17 cellular contexts compared by ENCODE assay signal in the genomic region with DNA sequence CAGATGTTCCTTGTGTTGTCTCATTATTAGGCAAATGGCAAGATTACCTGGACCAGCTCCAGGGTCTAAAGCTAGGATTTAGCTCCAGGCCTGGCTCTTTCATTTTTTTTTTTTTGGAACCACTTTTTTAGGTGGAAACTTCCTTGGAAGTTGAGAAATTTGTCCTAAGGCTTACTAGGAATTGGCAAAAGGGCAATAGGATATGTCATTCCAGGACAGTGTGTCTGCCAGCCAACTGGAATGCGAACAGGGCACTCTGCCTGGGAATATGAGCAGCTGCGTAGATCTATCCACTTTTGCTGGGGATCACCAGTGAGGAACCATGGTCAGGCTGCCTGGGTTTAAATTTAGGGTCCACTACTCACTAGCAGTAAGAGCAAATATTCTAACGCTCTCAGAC.
A peak's percentile ranks its signal among the peaks of the same experiment; 100 is the strongest.
DNase-seq lines count a peak whose midpoint lies in the region; ATAC-seq and TF ChIP-seq lines count a peak whose summit lies in the region.
"Had no signal": no experiment of that assay in that cellular context is flagged by ENCODE, and none has a peak within 500 bp of the region (broad histone marks: within the 10 kb centered on the region; RNA-seq: fewer than 3 reads in every experiment).

No MANE protein-coding gene starts in this region.

- no peaks in the 10 kb centered on the region for H3K4me1 Mint-ChIP-seq in MCF 10A (ENCODE audit: insufficient read depth, unreplicated experiment)

- H4K20me1 ChIP-seq in mammary epithelial cell (ENCODE audit: insufficient read depth, low read length) (no peaks in the 10 kb centered on the region), PC-3 (ENCODE audit: low read length) (no peaks in the 10 kb centered on the region)

- H3K9me3 ChIP-seq in mammary epithelial cell (replicated peaks; ENCODE audit: insufficient read depth, low read length) (no peaks in the 10 kb centered on the region), body of pancreas (no peaks in the 10 kb centered on the region), right cardiac atrium (ENCODE audit: control insufficient read depth, low read length) (no peaks in the 10 kb centered on the region), gastrocnemius medialis (no peaks in the 10 kb centered on the region), PC-3 (ENCODE audit: low read length) (no peaks in the 10 kb centered on the region)

- H3K9ac ChIP-seq in mammary epithelial cell (ENCODE audit: insufficient read depth, low read length) (no peak overlapping the region), PC-3 (ENCODE audit: low read length) (no peak overlapping the region)

- H2AFZ ChIP-seq in mammary epithelial cell (ENCODE audit: low read depth, low read length) = no peak overlapping the region
- no peak overlapping the region for H2AFZ ChIP-seq in PC-3 (ENCODE audit: low read length)

- H3K27me3 ChIP-seq in mammary epithelial cell (ENCODE audit: insufficient read depth, low read length) (no peaks in the 10 kb centered on the region), body of pancreas (no peaks in the 10 kb centered on the region), right cardiac atrium (ENCODE audit: control insufficient read depth, insufficient read depth) (no peaks in the 10 kb centered on the region), gastrocnemius medialis (no peaks in the 10 kb centered on the region), PC-3 (ENCODE audit: low read length) (peaks cover 55% of the 10 kb centered on the region)

- 63% methylated on average over 3 of the region's 3 CpGs for WGBS in mammary epithelial cell (ENCODE audit: low coverage, missing lambda C conversion rate)
- 38 to 62% methylated on average over 3 of the region's 3 CpGs for WGBS in body of pancreas, 2 donors
- WGBS in right cardiac atrium = 61% methylated on average over 3 of the region's 3 CpGs

- dilution Hi-C loops in mammary epithelial cell (cut with HindIII; ENCODE audit: low sequenced_read_pairs) = no loop called here

- in situ Hi-C loops in mammary epithelial cell (cut with MboI; ENCODE audit: low sequenced_read_pairs in 2 of 2) = no loop called here
- in situ Hi-C loops in gastrocnemius medialis (cut with MboI; ENCODE audit: low sequenced_read_pairs in 4 of 4) = no loop called here

- no peaks in the 10 kb centered on the region for H3K27me3 Mint-ChIP-seq in MCF 10A (ENCODE audit: insufficient read depth, unreplicated experiment)
- H3K27me3 Mint-ChIP-seq: CD4-positive, alpha-beta T cell had no signal

- H3K4me3 Mint-ChIP-seq in MCF 10A (ENCODE audit: unreplicated experiment) = no peak overlapping the region
- H3K4me3 Mint-ChIP-seq: CD4-positive, alpha-beta T cell had no signal

- H3K27ac Mint-ChIP-seq in MCF 10A (ENCODE audit: low read depth, unreplicated experiment) = no peak overlapping the region
- H3K27ac Mint-ChIP-seq: CD4-positive, alpha-beta T cell had no signal

- intact Hi-C loops in MCF 10A (cut with micrococcal nuclease) = no loop called here
- intact Hi-C loops in mammary epithelial cell (cut with micrococcal nuclease) = no loop called here
- intact Hi-C loops in body of pancreas (cut with DNase I) = no loop called here
- intact Hi-C loops in right cardiac atrium (cut with DNase I) = no loop called here
- intact Hi-C loops in gastrocnemius medialis (cut with DNase I; ENCODE audit: low total_unique reads) = no loop called here
- intact Hi-C loops in PC-3 (cut with micrococcal nuclease) = no loop called here

- no peaks in the 10 kb centered on the region for H3K9me3 Mint-ChIP-seq in MCF 10A (ENCODE audit: unreplicated experiment)
- H3K9me3 Mint-ChIP-seq: CD4-positive, alpha-beta T cell had no signal

- no peaks in the 10 kb centered on the region for H3K36me3 Mint-ChIP-seq in MCF 10A (ENCODE audit: insufficient read depth, unreplicated experiment)

- POLR2A ChIA-PET in MCF 10A (lab: Yijun Ruan, JAX) (no interaction called here), PC-3 (lab: Charles Lee; ENCODE audit: unreplicated experiment) (no interaction called here)

- H3K4me2 ChIP-seq in mammary epithelial cell (ENCODE audit: insufficient read depth, low read depth, low read length) (no peak overlapping the region), PC-3 (ENCODE audit: low read length) (no peak overlapping the region)

- H3F3A ChIP-seq in PC-3 (ENCODE audit: low read length, unreplicated experiment) = no peaks in the 10 kb centered on the region

- H3K4me3 ChIP-seq in mammary epithelial cell (replicated peaks in 1 of 3; ENCODE audit: insufficient read depth in 1 of 3, low read depth in 2 of 3, low read length in 3 of 3) (no peak overlapping the region), body of pancreas (no peak overlapping the region), right cardiac atrium (ENCODE audit: low read length) (no peak overlapping the region), gastrocnemius medialis (no peak overlapping the region), PC-3 (ENCODE audit: low read length) (no peak overlapping the region)
- H3K4me3 ChIP-seq: K562 had no signal

- H3K36me3 ChIP-seq in mammary epithelial cell (ENCODE audit: insufficient read depth, low read length) (no peaks in the 10 kb centered on the region), body of pancreas (replicated peaks in 1 of 2; ENCODE audit: insufficient read depth in 1 of 2, low read depth in 2 of 2) (no peaks in the 10 kb centered on the region), gastrocnemius medialis (no peaks in the 10 kb centered on the region), PC-3 (ENCODE audit: low read depth, low read length) (no peaks in the 10 kb centered on the region)

- H3K4me1 ChIP-seq in mammary epithelial cell (ENCODE audit: insufficient read depth, low read length) = no peaks in the 10 kb centered on the region
- peaks cover 13% of the 10 kb centered on the region for H3K4me1 ChIP-seq in body of pancreas
- H3K4me1 ChIP-seq in right cardiac atrium (ENCODE audit: control insufficient read depth, insufficient read depth, low read length) = no peaks in the 10 kb centered on the region
- H3K4me1 ChIP-seq in gastrocnemius medialis = no peaks in the 10 kb centered on the region
- H3K4me1 ChIP-seq in PC-3 (ENCODE audit: insufficient read depth, low read length) = no peaks in the 10 kb centered on the region

- CTCF ChIA-PET in MCF 10A (lab: Yijun Ruan, JAX) = interaction anchor here (0.6 kb wide), 1 partner anchor 21 kb away, joined by 3 read pairs; no protein-coding TSS in a partner anchor
- CTCF ChIA-PET in mammary epithelial cell (lab: Charles Lee; ENCODE audit: low non-redundant PET) = no interaction called here
- CTCF ChIA-PET in PC-3 (lab: Charles Lee) = no interaction called here

- BruUV-seq in MCF 10A (replicated peaks; lab: Mats Ljungman, UMichigan) (no TSS peak), mammary epithelial cell (replicated peaks; lab: Mats Ljungman, UMichigan) (no TSS peak), PC-3 (replicated peaks; lab: Mats Ljungman, UMichigan) (no TSS peak)

- H3K9me2 ChIP-seq in PC-3 (replicated peaks; ENCODE audit: low read length) = no peaks in the 10 kb centered on the region

- peak; percentile 1 for DNase-seq in MCF 10A (ENCODE audit: unreplicated experiment)
- DNase-seq in mammary epithelial cell = no peak
- DNase-seq in body of pancreas = peak; percentile 60 to 77 (median 66)
- peak; percentile 43 to 79 (median 63) for DNase-seq in right cardiac atrium
- DNase-seq in gastrocnemius medialis = peak; percentile 10 to 53
- no peak for DNase-seq in PC-3
- no peak for DNase-seq in SIG-M5 (lab: John Stamatoyannopoulos, UW)
- DNase-seq: CD4-positive, alpha-beta T cell; DMS153; GDM1; NCI-H1417 treated with DMSO at 0.1 percent for 48 hours; NCI-H187 treated with DMSO at 0.1 percent for 48 hours; NCI-H226; NCI-H524 treated with DMSO at 0.1 percent for 48 hours had no signal

- H3K79me2 ChIP-seq in mammary epithelial cell (ENCODE audit: insufficient read depth, low read length) (no peaks in the 10 kb centered on the region), PC-3 (ENCODE audit: low read length) (no peaks in the 10 kb centered on the region)

- peak; percentile 72 for ATAC-seq in body of pancreas
- ATAC-seq in right cardiac atrium = peak; percentile 66 to 80
- ATAC-seq in gastrocnemius medialis = peak; percentile 68 to 69
- no peak for ATAC-seq in GM21423 (IDR thresholded peaks at IDR 0.05; ENCODE audit: unreplicated experiment)
- no peak for ATAC-seq in PC-3
- ATAC-seq: K562 had no signal

- H3K27ac ChIP-seq in mammary epithelial cell (ENCODE audit: insufficient read depth, low read depth, low read length) (no peak overlapping the region), body of pancreas (no peak overlapping the region), right cardiac atrium (ENCODE audit: low read length) (no peak overlapping the region), gastrocnemius medialis (no peak overlapping the region), PC-3 (ENCODE audit: low read length) (no peak overlapping the region)
- H3K27ac ChIP-seq: 22Rv1 had no signal

- TF ChIP-seq CTCF in MCF 10A (IDR thresholded peaks at IDR 0.05; ENCODE audit: unreplicated experiment) = no peak
- TF ChIP-seq CTCF in mammary epithelial cell (conservative IDR thresholded peaks at IDR 0.05 in 1 of 2, IDR thresholded peaks at IDR 0.05 in 1 of 2; ENCODE audit: extremely low read depth in 1 of 2, insufficient read depth in 1 of 2, low read depth in 1 of 2, low read length in 2 of 2) = no peak
- TF ChIP-seq CTCF in body of pancreas (IDR thresholded peaks at IDR 0.05) = no peak
- TF ChIP-seq CTCF in gastrocnemius medialis (IDR thresholded peaks at IDR 0.05 in 4 of 5, conservative IDR thresholded peaks at IDR 0.05 in 1 of 5) = no peak
- no peak for TF ChIP-seq CTCF in PC-3 (conservative IDR thresholded peaks at IDR 0.05; ENCODE audit: low read depth, low read length)

- TF ChIP-seq POLR2A in body of pancreas (IDR thresholded peaks at IDR 0.05) (no peak), gastrocnemius medialis (IDR thresholded peaks at IDR 0.05) (no peak)

Comparison
In these comparisons a context has a peak if more than half of its experiments do, and no peak if none do; other contexts are left out.
1. DNase-seq: peak in MCF 10A (single experiment), body of pancreas (4 of 4), right cardiac atrium (3 of 3) and gastrocnemius medialis (2 of 2); none in mammary epithelial cell (single experiment), PC-3 (single experiment) and SIG-M5 (single experiment).
2. ATAC-seq: peak in body of pancreas (single experiment), right cardiac atrium (2 of 2) and gastrocnemius medialis (2 of 2); none in GM21423 (single experiment) and PC-3 (single experiment).